In genomic region chr3:152281032-152281713, GRCh38 we compare ENCODE assay signal across 9 cellular contexts. TPM values are rescaled to one million over a fixed set of nuclear protein-coding genes. Genes with fewer than 3 reads are reported as not detected.
DNase-seq lines count a peak whose midpoint lies in the region; ATAC-seq and TF ChIP-seq lines count a peak whose summit lies in the region.
"Had no signal": no experiment of that assay in that cellular context is flagged by ENCODE, and none has a peak within 500 bp of the region (broad histone marks: within the 10 kb centered on the region; RNA-seq: fewer than 3 reads in every experiment).

No MANE protein-coding gene starts in this region.

- no peak overlapping the region for H3K4me3 ChIP-seq in rectal smooth muscle tissue (ENCODE audit: low read length)
- H3K4me3 ChIP-seq: SJSA1 had no signal

- no peaks in the 10 kb centered on the region for H3K36me3 ChIP-seq in rectal smooth muscle tissue (ENCODE audit: control insufficient read depth, insufficient read depth, low read length)

- peaks cover 67% of the 10 kb centered on the region for H3K4me1 Mint-ChIP-seq in activated T-helper 17 cell treated with anti-CD3 and anti-CD28 coated beads, Interleukin-2, amount 50 U/mL, for 72 hours
- peaks cover 20% of the 10 kb centered on the region for H3K4me1 Mint-ChIP-seq in glutamatergic neuron (ENCODE audit: low read depth, unreplicated experiment)

- H3K9me3 Mint-ChIP-seq in activated T-helper 17 cell treated with anti-CD3 and anti-CD28 coated beads, Interleukin-2, amount 50 U/mL, for 72 hours = no peaks in the 10 kb centered on the region
- H3K9me3 Mint-ChIP-seq in glutamatergic neuron (ENCODE audit: unreplicated experiment) = no peaks in the 10 kb centered on the region

- H3K4me3 Mint-ChIP-seq in activated T-helper 17 cell treated with anti-CD3 and anti-CD28 coated beads, Interleukin-2, amount 50 U/mL, for 72 hours = peak overlapping the region; percentile 87
- no peak overlapping the region for H3K4me3 Mint-ChIP-seq in glutamatergic neuron (ENCODE audit: unreplicated experiment)

- no peaks in the 10 kb centered on the region for H3K27me3 ChIP-seq in rectal smooth muscle tissue (ENCODE audit: control insufficient read depth, insufficient read depth, low read length)
- H3K27me3 ChIP-seq: SJSA1 had no signal

- H3K4me1 ChIP-seq in rectal smooth muscle tissue (ENCODE audit: control insufficient read depth, insufficient read depth, low read length) = peaks cover 47% of the 10 kb centered on the region

- H3K9ac ChIP-seq in rectal smooth muscle tissue (ENCODE audit: low read length) = no peak overlapping the region

- peaks cover 55% of the 10 kb centered on the region for H3K36me3 Mint-ChIP-seq in activated T-helper 17 cell treated with anti-CD3 and anti-CD28 coated beads, Interleukin-2, amount 50 U/mL, for 72 hours (ENCODE audit: low read depth)
- no peaks in the 10 kb centered on the region for H3K36me3 Mint-ChIP-seq in glutamatergic neuron (ENCODE audit: unreplicated experiment)

- ATAC-seq in GM19043 (IDR thresholded peaks at IDR 0.05; ENCODE audit: low read depth, unreplicated experiment) (peak; percentile 69), HG02938 (IDR thresholded peaks at IDR 0.05; ENCODE audit: unreplicated experiment) (peak; percentile 90)
- ATAC-seq in activated T-helper 17 cell treated with anti-CD3 and anti-CD28 coated beads, Interleukin-2, amount 50 U/mL, for 72 hours (replicated peaks) = peak; percentile 47

- H3K27me3 Mint-ChIP-seq in activated T-helper 17 cell treated with anti-CD3 and anti-CD28 coated beads, Interleukin-2, amount 50 U/mL, for 72 hours = no peaks in the 10 kb centered on the region
- H3K27me3 Mint-ChIP-seq in glutamatergic neuron (ENCODE audit: unreplicated experiment) = no peaks in the 10 kb centered on the region

- no peak for TF ChIP-seq CTCF in glutamatergic neuron (IDR thresholded peaks at IDR 0.05; ENCODE audit: partially characterized antibody, unreplicated experiment)

- DNase-seq in H4 (ENCODE audit: low spot score) (no peak), activated gamma-delta T cell treated with Interleukin-2 at 50 U/mL for 16 hours (no peak), glutamatergic neuron (no peak)
- DNase-seq in activated CD4-positive, alpha-beta T cell treated with anti-CD3 and anti-CD28 coated beads for 4 hours = no peak

- peak overlapping the region; percentile 38 for H3K27ac ChIP-seq in rectal smooth muscle tissue (ENCODE audit: low read depth, low read length)
- H3K27ac ChIP-seq: SJSA1 had no signal

- H3K27ac Mint-ChIP-seq in activated T-helper 17 cell treated with anti-CD3 and anti-CD28 coated beads, Interleukin-2, amount 50 U/mL, for 72 hours = peak overlapping the region; percentile 44
- H3K27ac Mint-ChIP-seq in glutamatergic neuron (ENCODE audit: unreplicated experiment) = no peak overlapping the region

RNA-seq across cellular contexts. Expression of gene MBNL1, which starts 12.4 kb away (rescaled TPM):
- 100 to 1,000 TPM; 322 to 452 TPM for total RNA-seq in activated T-helper 17 cell treated with anti-CD3 and anti-CD28 coated beads, Interleukin-2, amount 50 U/mL, for 72 hours
- total RNA-seq in H4 (2014; rRNA removed; shearing (Covaris generic)) = 87.0 and 153 TPM in 2 replicates
- 36.6 TPM for total RNA-seq in glutamatergic neuron (ENCODE audit: unreplicated experiment)
